24 cellular contexts compared by ENCODE assay signal in the genomic region with DNA sequence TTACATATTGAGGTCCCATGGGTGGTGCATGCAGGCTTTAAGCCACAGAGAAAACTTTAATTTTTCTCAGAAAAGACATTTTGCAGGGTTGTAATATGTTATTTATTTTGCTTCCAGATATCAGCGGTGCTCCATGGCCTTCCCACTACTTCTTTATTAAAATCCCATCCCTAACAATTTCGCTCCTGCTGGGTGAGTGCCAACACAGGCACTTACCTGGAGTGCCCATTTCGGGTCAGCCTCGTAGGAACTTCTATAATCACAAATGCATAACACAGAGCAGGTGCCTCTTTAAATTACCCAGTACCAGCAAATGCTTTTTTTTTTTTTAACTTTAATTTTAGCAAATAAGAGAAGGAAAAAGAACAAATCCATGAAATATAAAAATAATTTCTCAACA.
"Had no signal": no experiment of that assay in that cellular context is flagged by ENCODE, and none has a peak within 500 bp of the region (broad histone marks: within the 10 kb centered on the region; RNA-seq: fewer than 3 reads in every experiment).

No MANE protein-coding gene starts in this region.

- H3K9me3 Mint-ChIP-seq: central memory CD8-positive, alpha-beta T cell had no signal

- H3K27ac Mint-ChIP-seq: activated B cell treated with CpG ODN at 0.5 μM for 24 hours; activated CD8-positive, alpha-beta T cell treated with anti-CD3 and anti-CD28 coated beads, Interleukin-2, amount 10 ng/mL, durations not matched to agents 7 days and 5 days; activated naive CD8-positive, alpha-beta T cell; activated T-cell treated with anti-CD3 and anti-CD28 coated beads, Interleukin-2, amount 50 U/mL, for 72 hours; naive thymus-derived CD8-positive, alpha-beta T cell; neural progenitor cell; stimulated activated naive B cell treated with anti-CD40 and anti-IgM and Interleukin-4, amounts not matched to agents 10 μg/mL and 1 μg/mL and 100 μg/mL, for 72 hours had no signal

- H3K36me3 Mint-ChIP-seq: activated naive CD8-positive, alpha-beta T cell; naive thymus-derived CD8-positive, alpha-beta T cell; neural progenitor cell; stimulated activated naive B cell treated with anti-CD40 and anti-IgM and Interleukin-4, amounts not matched to agents 10 μg/mL and 1 μg/mL and 100 μg/mL, for 72 hours had no signal

- DNase-seq: activated B cell treated with CpG ODN at 0.5 μM for 24 hours; activated CD8-positive, alpha-beta T cell treated with anti-CD3 and anti-CD28 coated beads, Interleukin-2, amount 10 ng/mL, durations not matched to agents 7 days and 5 days; activated naive CD4-positive, alpha-beta T cell; activated T-cell treated with anti-CD3 and anti-CD28 coated beads for 4 hours; activated T-cell treated with anti-CD3 and anti-CD28 coated beads, Interleukin-2, amount 50 U/mL, for 72 hours; anterior cingulate cortex; dermis blood vessel endothelial cell; effector CD4-positive, alpha-beta T cell; gastrocnemius medialis; glutamatergic neuron; left lung; lower lobe of right lung; mesenchymal stem cell; naive thymus-derived CD8-positive, alpha-beta T cell; occipital lobe; stimulated activated CD4-positive, alpha-beta T cell treated with anti-CD3 and anti-CD28 coated beads, Interleukin-15, amount 100 ng/mL, for 24 hours; stimulated activated CD4-positive, alpha-beta T cell treated with anti-CD3 and anti-CD28 coated beads, Interleukin-2, amount 100 ng/mL, for 24 hours; stimulated activated naive B cell treated with anti-CD40 and anti-IgM and Interleukin-4, amounts not matched to agents 10 μg/mL and 1 μg/mL and 100 μg/mL, for 72 hours; stomach; tibial artery; upper lobe of right lung had no signal

- H3K4me1 Mint-ChIP-seq: activated B cell treated with CpG ODN at 0.5 μM for 24 hours; central memory CD8-positive, alpha-beta T cell; stimulated activated naive B cell treated with anti-CD40 and anti-IgM and Interleukin-4, amounts not matched to agents 10 μg/mL and 1 μg/mL and 100 μg/mL, for 72 hours had no signal

- H3K4me3 Mint-ChIP-seq: activated B cell treated with CpG ODN at 0.5 μM for 24 hours; activated CD8-positive, alpha-beta T cell treated with anti-CD3 and anti-CD28 coated beads, Interleukin-2, amount 10 ng/mL, durations not matched to agents 7 days and 5 days; activated naive CD8-positive, alpha-beta T cell; activated T-cell treated with anti-CD3 and anti-CD28 coated beads, Interleukin-2, amount 50 U/mL, for 72 hours; central memory CD8-positive, alpha-beta T cell; naive thymus-derived CD8-positive, alpha-beta T cell; neural progenitor cell; stimulated activated naive B cell treated with anti-CD40 and anti-IgM and Interleukin-4, amounts not matched to agents 10 μg/mL and 1 μg/mL and 100 μg/mL, for 72 hours had no signal

- ATAC-seq: activated CD8-positive, alpha-beta T cell treated with anti-CD3 and anti-CD28 coated beads, Interleukin-2, amount 10 ng/mL, durations not matched to agents 7 days and 5 days; activated T-cell treated with anti-CD3 and anti-CD28 coated beads, Interleukin-2, amount 50 U/mL, for 72 hours; gastrocnemius medialis; left lung; lower lobe of right lung; naive thymus-derived CD8-positive, alpha-beta T cell; stimulated activated naive B cell treated with anti-CD40 and anti-IgM and Interleukin-4, amounts not matched to agents 10 μg/mL and 1 μg/mL and 100 μg/mL, for 72 hours; upper lobe of right lung had no signal
